Comparison of ENCODE assay signal across 9 cellular contexts in the genomic region with DNA sequence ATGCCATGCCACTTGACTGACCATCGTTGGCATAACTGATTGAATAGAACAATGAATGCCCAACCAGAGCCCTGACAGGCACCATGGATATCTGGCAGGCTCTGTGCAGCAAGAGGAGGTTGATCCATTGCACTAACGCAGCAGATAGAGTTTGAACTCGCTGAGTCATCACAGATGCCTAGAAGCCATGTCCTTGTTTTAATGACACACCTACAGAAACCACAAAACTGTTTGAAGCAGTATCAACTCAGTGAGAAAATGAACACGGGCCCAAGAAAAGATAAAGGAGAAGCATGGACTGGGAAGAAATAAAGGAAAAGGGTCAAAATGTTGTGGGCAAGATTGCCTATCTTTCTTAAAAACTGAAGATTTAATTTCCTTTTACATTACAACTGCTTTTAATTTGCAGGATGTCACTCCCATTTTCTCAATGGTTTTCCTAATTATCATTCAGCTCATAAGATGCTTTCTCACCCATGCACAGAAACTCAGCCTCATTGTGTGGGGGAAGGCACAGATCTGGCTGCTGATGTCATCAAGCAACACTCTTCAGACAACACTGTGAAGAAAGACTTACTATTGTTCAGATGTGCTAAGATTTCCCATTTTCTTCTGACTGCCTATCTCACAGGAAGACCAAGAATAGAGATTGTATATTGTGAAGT.
DNase-seq lines count a peak whose midpoint lies in the region; ATAC-seq lines count a peak whose summit lies in the region.
"Had no signal": no experiment of that assay in that cellular context is flagged by ENCODE, and none has a peak within 500 bp of the region (broad histone marks: within the 10 kb centered on the region; RNA-seq: fewer than 3 reads in every experiment).

No MANE protein-coding gene starts in this region.

- DNase-seq in A172 (ENCODE audit: low spot score) (peak; percentile 83), NCI-H2107 (lab: John Stamatoyannopoulos, UW) (peak; percentile 2), putamen (ENCODE audit: low spot score) (peak; percentile 70), ureter (ENCODE audit: low spot score) (no peak), activated gamma-delta T cell (lab: John Stamatoyannopoulos, UW) (no peak)
- DNase-seq in central memory CD8-positive, alpha-beta T cell (ENCODE audit: low spot score in 2 of 2), result no peak
- DNase-seq in activated CD8-positive, alpha-beta memory T cell treated with anti-CD3 and anti-CD28 coated beads, Interleukin-2, amount 50 U/mL, for 48 hours, result no peak
- DNase-seq: activated B cell treated with CpG ODN at 0.5 μM for 24 hours had no signal

- H3K4me1 Mint-ChIP-seq in central memory CD8-positive, alpha-beta T cell, result peaks cover 22% of the 10 kb centered on the region

- peaks cover 3% of the 10 kb centered on the region for H3K36me3 Mint-ChIP-seq in central memory CD8-positive, alpha-beta T cell (ENCODE audit: insufficient read depth)

- peak overlapping the region; percentile 15 for H3K27ac Mint-ChIP-seq in central memory CD8-positive, alpha-beta T cell (ENCODE audit: low read depth)
- H3K27ac Mint-ChIP-seq: activated B cell treated with CpG ODN at 0.5 μM for 24 hours had no signal

- peak; percentile 56 for ATAC-seq in GM18499 (IDR thresholded peaks at IDR 0.05; ENCODE audit: insufficient read depth, unreplicated experiment)
- ATAC-seq in central memory CD8-positive, alpha-beta T cell (replicated peaks; ENCODE audit: extremely low read depth, poor library complexity, severe bottlenecking), result peak; percentile 72

- peaks cover 5% of the 10 kb centered on the region for H3K9me3 Mint-ChIP-seq in central memory CD8-positive, alpha-beta T cell

- H3K4me3 Mint-ChIP-seq in central memory CD8-positive, alpha-beta T cell, result no peak overlapping the region
- H3K4me3 Mint-ChIP-seq: activated B cell treated with CpG ODN at 0.5 μM for 24 hours had no signal

- H3K27me3 Mint-ChIP-seq in central memory CD8-positive, alpha-beta T cell, result no peaks in the 10 kb centered on the region

Comparison
In these comparisons a context has a peak if more than half of its experiments do, and no peak if none do; other contexts are left out.
1. DNase-seq: peak in A172 (single experiment), NCI-H2107 (single experiment) and putamen (single experiment); none in central memory CD8-positive, alpha-beta T cell (0 of 2), activated CD8-positive, alpha-beta memory T cell treated with anti-CD3 and anti-CD28 coated beads, Interleukin-2, amount 50 U/mL, for 48 hours (single experiment), ureter (single experiment) and activated gamma-delta T cell (single experiment).